14 cellular contexts compared by ENCODE assay signal in the genomic region with DNA sequence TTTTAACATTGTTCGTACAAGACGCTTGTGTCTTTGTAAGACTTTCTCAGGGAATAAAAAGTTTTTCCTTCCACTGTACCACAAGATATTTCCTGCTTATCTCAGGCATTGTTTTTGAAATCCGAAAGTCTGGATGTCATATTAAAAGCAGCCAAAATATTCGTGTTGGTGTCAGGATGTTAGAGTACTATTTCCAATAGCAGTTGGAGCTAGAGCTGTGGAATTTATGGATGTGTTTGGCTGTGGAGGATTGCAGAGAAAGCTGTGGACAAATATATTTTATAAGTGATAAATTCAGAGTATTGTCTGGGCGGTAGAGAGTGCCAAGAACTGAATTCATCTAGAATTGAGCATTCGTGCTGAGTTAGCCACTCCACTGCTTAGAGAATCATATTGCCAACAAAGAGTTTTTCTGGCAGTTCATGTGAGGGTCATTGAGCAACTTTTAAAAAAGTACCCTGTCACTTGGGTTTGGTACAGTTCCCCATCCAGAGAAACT. TPM values are rescaled to one million over a fixed set of nuclear protein-coding genes. Genes with fewer than 3 reads are reported as not detected.
DNase-seq lines count a peak whose midpoint lies in the region; ATAC-seq and FAIRE-seq lines count a peak whose summit lies in the region.
"Had no signal": no experiment of that assay in that cellular context is flagged by ENCODE, and none has a peak within 500 bp of the region (broad histone marks: within the 10 kb centered on the region; RNA-seq: fewer than 3 reads in every experiment).

No MANE protein-coding gene starts in this region.

- peak; percentile 52 for DNase-seq in GM04503 (ENCODE audit: low read depth)
- peak; percentile 67 for DNase-seq in dermis blood vessel endothelial cell
- no peak for DNase-seq in hepatic stellate cell (ENCODE audit: low spot score)
- DNase-seq: activated B cell treated with CpG ODN at 0.5 μM for 24 hours; activated gamma-delta T cell; DMS153; effector memory CD4-positive, alpha-beta T cell; MM.1S; thyroid gland had no signal

- peak; percentile 17 for FAIRE-seq in islet of Langerhans (lab: Jason Lieb, UNC)

- H3K27me3 ChIP-seq in subcutaneous abdominal adipose tissue (ENCODE audit: control insufficient read depth in 5 of 5, insufficient read depth in 4 of 5, low read length in 5 of 5): peaks cover 0 to 6% (median 0%) of the 10 kb centered on the region in 5 donors
- H3K27me3 ChIP-seq: thyroid gland had no signal

- peak overlapping the region; percentile 49 for H3K27ac ChIP-seq in subcutaneous abdominal adipose tissue (ENCODE audit: low read depth, low read length)

- H3K36me3 ChIP-seq in subcutaneous abdominal adipose tissue (ENCODE audit: control insufficient read depth in 5 of 5, insufficient read depth in 5 of 5, low read length in 5 of 5): no peaks in the 10 kb centered on the region
- H3K36me3 ChIP-seq: thyroid gland had no signal

- H3K4me1 ChIP-seq in subcutaneous abdominal adipose tissue (ENCODE audit: control insufficient read depth in 5 of 5, insufficient read depth in 5 of 5, low read length in 5 of 5): peaks cover 8 to 46% (median 29%) of the 10 kb centered on the region in 5 donors
- H3K4me1 ChIP-seq: thyroid gland had no signal

- no peaks in the 10 kb centered on the region for H3K9me3 ChIP-seq in subcutaneous abdominal adipose tissue (ENCODE audit: control insufficient read depth in 5 of 5, low read length in 5 of 5)
- H3K9me3 ChIP-seq: thyroid gland had no signal

- peak overlapping the region in 1 of 5 donors; percentile 13 for H3K9ac ChIP-seq in subcutaneous abdominal adipose tissue (ENCODE audit: low read length in 5 of 5)

- no peak for ATAC-seq in GM21515 (IDR thresholded peaks at IDR 0.05; ENCODE audit: unreplicated experiment)
- ATAC-seq in GM18861 (IDR thresholded peaks at IDR 0.05; ENCODE audit: unreplicated experiment): no peak
- ATAC-seq in HG03457 (IDR thresholded peaks at IDR 0.05; ENCODE audit: unreplicated experiment): no peak

- peak overlapping the region in 1 of 5 donors; percentile 3 for H3K4me3 ChIP-seq in subcutaneous abdominal adipose tissue (ENCODE audit: low read depth in 1 of 5, low read length in 5 of 5)
- H3K4me3 ChIP-seq: thyroid gland had no signal

RNA-seq across cellular contexts. Expression of a gene that starts 57.7 kb away (rescaled TPM):
- 24.1 and 32.8 TPM in 2 replicates for total RNA-seq in dermis blood vessel endothelial cell
